Comparison of ENCODE assay signal across 10 cellular contexts in the genomic region with DNA sequence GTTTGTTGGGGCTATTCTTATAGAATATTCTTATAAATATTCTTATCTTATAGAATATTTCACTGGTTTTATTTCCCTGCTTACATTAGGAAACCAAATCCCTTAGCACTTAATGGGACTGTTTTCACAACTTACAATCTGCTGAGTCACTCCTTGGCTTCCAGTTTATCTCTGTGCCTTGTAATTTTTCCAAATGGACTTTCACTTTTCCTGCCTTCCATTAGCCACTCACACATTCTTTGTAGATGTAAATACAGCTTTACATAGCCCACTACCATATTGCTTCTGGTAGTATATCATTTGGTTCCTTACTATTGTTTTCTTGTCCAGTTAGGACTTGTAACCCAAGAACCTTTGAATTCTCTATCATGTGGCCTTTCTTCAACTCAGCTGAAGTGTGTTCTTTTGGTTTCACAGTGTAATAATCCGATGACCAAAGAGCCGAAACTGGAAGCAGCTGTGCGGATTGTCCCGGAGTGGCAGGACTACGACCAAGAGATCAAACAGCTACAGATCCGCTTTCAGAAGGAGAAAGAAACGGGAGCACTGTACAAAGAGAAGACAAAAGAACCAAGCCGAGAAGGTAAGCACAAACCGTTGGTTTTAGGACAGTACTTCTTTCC.
DNase-seq lines count a peak whose midpoint lies in the region; ATAC-seq, FAIRE-seq and TF ChIP-seq lines count a peak whose summit lies in the region.
"Had no signal": no experiment of that assay in that cellular context is flagged by ENCODE, and none has a peak within 500 bp of the region (broad histone marks: within the 10 kb centered on the region; RNA-seq: fewer than 3 reads in every experiment).

No MANE protein-coding gene starts in this region.

- H3K9ac ChIP-seq in K562 (ENCODE audit: insufficient read depth in 1 of 2, low read depth in 2 of 2, low read length in 2 of 2) (no peak overlapping the region), smooth muscle cell (ENCODE audit: low read depth) (no peak overlapping the region)

- no peaks in the 10 kb centered on the region for H3K9me3 Mint-ChIP-seq in activated T-cell treated with anti-CD3 and anti-CD28 coated beads, Interleukin-2, amount 50 U/mL, for 24 hours
- no peaks in the 10 kb centered on the region for H3K9me3 Mint-ChIP-seq in activated CD4-positive, alpha-beta memory T cell treated with anti-CD3 and anti-CD28 coated beads for 36 hours

- POLR2A ChIA-PET in K562 (lab: Yijun Ruan, JAX): interaction anchor here (0.6 kb wide), 1 partner anchor 45 kb away, joined by 5 read pairs; no protein-coding TSS in a partner anchor
- POLR2A ChIA-PET in activated CD4-positive, alpha-beta memory T cell treated with anti-CD3 and anti-CD28 coated beads for 36 hours (lab: Charles Lee): no interaction called here

- CTCF ChIA-PET in K562 (lab: Yijun Ruan, JAX; ENCODE audit: low intra/inter-chr PET ratio): interaction anchor here (0.6 to 0.7 kb wide), 2 partner anchors 118 to 569 kb away, joined by 3 read pairs; no protein-coding TSS in a partner anchor
- CTCF ChIA-PET in activated CD4-positive, alpha-beta memory T cell treated with anti-CD3 and anti-CD28 coated beads for 36 hours (lab: Charles Lee): interaction anchor here (0.6 to 1.1 kb wide), 2 partner anchors 87 to 553 kb away, joined by 3 read pairs; no protein-coding TSS in a partner anchor

- TF ChIP-seq POLR2A in K562 (conservative IDR thresholded peaks at IDR 0.05): no peak

- no peak for TF ChIP-seq EP300 in K562 (IDR thresholded peaks at IDR 0.05; ENCODE audit: low read length)

- peaks cover 94% of the 10 kb centered on the region for H3K36me3 Mint-ChIP-seq in activated T-cell treated with anti-CD3 and anti-CD28 coated beads, Interleukin-2, amount 50 U/mL, for 24 hours (ENCODE audit: low read depth)
- peaks cover 53% of the 10 kb centered on the region for H3K36me3 Mint-ChIP-seq in activated CD4-positive, alpha-beta memory T cell treated with anti-CD3 and anti-CD28 coated beads for 36 hours

- no peak for DNase-seq in activated T-cell treated with anti-CD3 and anti-CD28 coated beads, Interleukin-2, amount 50 U/mL, for 24 hours
- DNase-seq in activated T-cell treated with anti-CD3 and anti-CD28 coated beads for 4 hours (no peak), K562 (ENCODE audit: extremely low read depth in 1 of 4, low spot score in 3 of 4) (peak in 1 of 4 experiments; percentile 35), iris pigment epithelial cell (ENCODE audit: low read depth) (peak; percentile 83), smooth muscle cell (lab: John Stamatoyannopoulos, UW; ENCODE audit: unreplicated experiment) (no peak), DMS79 treated with DMSO at 0.1 percent for 48 hours (lab: John Stamatoyannopoulos, UW) (no peak)
- no peak for DNase-seq in activated CD4-positive, alpha-beta memory T cell treated with anti-CD3 and anti-CD28 coated beads for 36 hours
- DNase-seq: BE2C, MM.1S had no signal

- H4K20me1 ChIP-seq in K562 (replicated peaks; ENCODE audit: control insufficient read depth, insufficient read depth, low read length): no peaks in the 10 kb centered on the region
- H4K20me1 ChIP-seq in smooth muscle cell (ENCODE audit: low read depth): no peaks in the 10 kb centered on the region

- H2AFZ ChIP-seq in K562 (ENCODE audit: low read depth, low read length): peak overlapping the region; percentile 6; the same call in 1 of the 2 replicates
- H2AFZ ChIP-seq in smooth muscle cell (ENCODE audit: low read depth): no peak overlapping the region

- H3K27me3 ChIP-seq in K562 (ENCODE audit: control insufficient read depth in 2 of 2, insufficient read depth in 2 of 2, low read length in 2 of 2): no peaks in the 10 kb centered on the region
- no peaks in the 10 kb centered on the region for H3K27me3 ChIP-seq in smooth muscle cell (ENCODE audit: low read depth)
- H3K27me3 ChIP-seq: BE2C had no signal

- peak overlapping the region; percentile 66; the same call in 2 of the 3 replicates for H3K27ac ChIP-seq in K562 (ENCODE audit: extremely low read depth, low read depth, low read length)
- H3K27ac ChIP-seq in smooth muscle cell (ENCODE audit: low read depth): peak overlapping the region; percentile 16

- in situ Hi-C loops in K562 (cut with MboI): no loop called here

- H3K9me1 ChIP-seq in K562 (ENCODE audit: control insufficient read depth, insufficient read depth, low read length): no peaks in the 10 kb centered on the region

- H3K36me3 ChIP-seq in K562 (ENCODE audit: control insufficient read depth, insufficient read depth, low read length) (peaks cover 82% of the 10 kb centered on the region), smooth muscle cell (ENCODE audit: low read depth) (peaks cover 26% of the 10 kb centered on the region)
- H3K36me3 ChIP-seq: BE2C had no signal

- no peaks in the 10 kb centered on the region for H3K27me3 Mint-ChIP-seq in activated T-cell treated with anti-CD3 and anti-CD28 coated beads, Interleukin-2, amount 50 U/mL, for 24 hours
- H3K27me3 Mint-ChIP-seq in activated CD4-positive, alpha-beta memory T cell treated with anti-CD3 and anti-CD28 coated beads for 36 hours: no peaks in the 10 kb centered on the region

- H3K4me1 Mint-ChIP-seq in activated T-cell treated with anti-CD3 and anti-CD28 coated beads, Interleukin-2, amount 50 U/mL, for 24 hours (ENCODE audit: low read depth): no peaks in the 10 kb centered on the region
- no peaks in the 10 kb centered on the region for H3K4me1 Mint-ChIP-seq in activated CD4-positive, alpha-beta memory T cell treated with anti-CD3 and anti-CD28 coated beads for 36 hours (ENCODE audit: low read depth)

- TF ChIP-seq CTCF in K562 (IDR thresholded peaks at IDR 0.05 in 2 of 3, conservative IDR thresholded peaks at IDR 0.05 in 1 of 3; ENCODE audit: insufficient read depth in 2 of 3, low read depth in 1 of 3, low read length in 3 of 3) (no peak), smooth muscle cell (IDR thresholded peaks at IDR 0.05; ENCODE audit: borderline replicate concordance, insufficient read depth, poor library complexity, severe bottlenecking) (no peak)

- FAIRE-seq in K562 (lab: Jason Lieb, UNC): peak; percentile 75

- H3K9me3 ChIP-seq in K562 (replicated peaks; ENCODE audit: control insufficient read depth, insufficient read depth, low read depth, low read length) (no peaks in the 10 kb centered on the region), smooth muscle cell (replicated peaks; ENCODE audit: low read depth) (no peaks in the 10 kb centered on the region)
- H3K9me3 ChIP-seq: BE2C had no signal

- ATAC-seq in K562 (peak; percentile 27; the same call in 2 of the 3 replicates), HG02610 (IDR thresholded peaks at IDR 0.05; ENCODE audit: unreplicated experiment) (no peak)

- peaks cover 0 to 6% of the 10 kb centered on the region in 2 experiments; a peak in 2 of 5 replicates for H3K4me1 ChIP-seq in K562 (replicated peaks in 1 of 2; ENCODE audit: control insufficient read depth in 2 of 2, insufficient read depth in 2 of 2, low read length in 2 of 2)
- no peaks in the 10 kb centered on the region for H3K4me1 ChIP-seq in smooth muscle cell (ENCODE audit: low read depth)
- H3K4me1 ChIP-seq: BE2C had no signal

- H3K4me2 ChIP-seq in K562 (ENCODE audit: insufficient read depth, low read length) (no peak overlapping the region), smooth muscle cell (peak overlapping the region; percentile 39)

- no TSS peak for BruUV-seq in K562 (replicated peaks; lab: Mats Ljungman, UMichigan)

- H3K4me3 ChIP-seq in K562: no peak overlapping the region
- no peak overlapping the region for H3K4me3 ChIP-seq in smooth muscle cell

- H3K79me2 ChIP-seq in K562 (ENCODE audit: control insufficient read depth, insufficient read depth, low read length) (no peaks in the 10 kb centered on the region), smooth muscle cell (ENCODE audit: low read depth) (no peaks in the 10 kb centered on the region)

- H3F3A ChIP-seq in smooth muscle cell (ENCODE audit: low read depth): peaks cover 3% of the 10 kb centered on the region

- intact Hi-C loops in K562 (cut with micrococcal nuclease): no loop called here
- intact Hi-C loops in activated CD4-positive, alpha-beta memory T cell treated with anti-CD3 and anti-CD28 coated beads for 36 hours (cut with micrococcal nuclease): no loop called here

- no peak for TF ChIP-seq RAD21 in K562 (CRISPR knock-in tag; conservative IDR thresholded peaks at IDR 0.05 in 1 of 2, IDR thresholded peaks at IDR 0.05 in 1 of 2)

- 98% methylated on average over 9 of the region's 9 CpGs for WGBS in K562 (ENCODE audit: insufficient coverage, low coverage, missing lambda C conversion rate)
- WGBS in smooth muscle cell (ENCODE audit: low lambda C conversion rate): 59% methylated on average over 9 of the region's 9 CpGs

- peak overlapping the region; percentile 29 for H3K27ac Mint-ChIP-seq in activated T-cell treated with anti-CD3 and anti-CD28 coated beads, Interleukin-2, amount 50 U/mL, for 24 hours
- H3K27ac Mint-ChIP-seq in activated CD4-positive, alpha-beta memory T cell treated with anti-CD3 and anti-CD28 coated beads for 36 hours: no peak overlapping the region

- H3K4me3 Mint-ChIP-seq in activated T-cell treated with anti-CD3 and anti-CD28 coated beads, Interleukin-2, amount 50 U/mL, for 24 hours: no peak overlapping the region
- H3K4me3 Mint-ChIP-seq in activated CD4-positive, alpha-beta memory T cell treated with anti-CD3 and anti-CD28 coated beads for 36 hours: no peak overlapping the region

TF ChIP-seq in K562, 482 proteins besides CTCF, POLR2A, EP300 and RAD21 (continues in another document):
- TF ChIP-seq, protein P1, sequence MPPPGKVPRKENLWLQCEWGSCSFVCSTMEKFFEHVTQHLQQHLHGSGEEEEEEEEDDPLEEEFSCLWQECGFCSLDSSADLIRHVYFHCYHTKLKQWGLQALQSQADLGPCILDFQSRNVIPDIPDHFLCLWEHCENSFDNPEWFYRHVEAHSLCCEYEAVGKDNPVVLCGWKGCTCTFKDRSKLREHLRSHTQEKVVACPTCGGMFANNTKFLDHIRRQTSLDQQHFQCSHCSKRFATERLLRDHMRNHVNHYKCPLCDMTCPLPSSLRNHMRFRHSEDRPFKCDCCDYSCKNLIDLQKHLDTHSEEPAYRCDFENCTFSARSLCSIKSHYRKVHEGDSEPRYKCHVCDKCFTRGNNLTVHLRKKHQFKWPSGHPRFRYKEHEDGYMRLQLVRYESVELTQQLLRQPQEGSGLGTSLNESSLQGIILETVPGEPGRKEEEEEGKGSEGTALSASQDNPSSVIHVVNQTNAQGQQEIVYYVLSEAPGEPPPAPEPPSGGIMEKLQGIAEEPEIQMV (tag; conservative IDR thresholded peaks at IDR 0.05; ENCODE audit: low read depth): no peak
- TF ChIP-seq, protein P2, sequence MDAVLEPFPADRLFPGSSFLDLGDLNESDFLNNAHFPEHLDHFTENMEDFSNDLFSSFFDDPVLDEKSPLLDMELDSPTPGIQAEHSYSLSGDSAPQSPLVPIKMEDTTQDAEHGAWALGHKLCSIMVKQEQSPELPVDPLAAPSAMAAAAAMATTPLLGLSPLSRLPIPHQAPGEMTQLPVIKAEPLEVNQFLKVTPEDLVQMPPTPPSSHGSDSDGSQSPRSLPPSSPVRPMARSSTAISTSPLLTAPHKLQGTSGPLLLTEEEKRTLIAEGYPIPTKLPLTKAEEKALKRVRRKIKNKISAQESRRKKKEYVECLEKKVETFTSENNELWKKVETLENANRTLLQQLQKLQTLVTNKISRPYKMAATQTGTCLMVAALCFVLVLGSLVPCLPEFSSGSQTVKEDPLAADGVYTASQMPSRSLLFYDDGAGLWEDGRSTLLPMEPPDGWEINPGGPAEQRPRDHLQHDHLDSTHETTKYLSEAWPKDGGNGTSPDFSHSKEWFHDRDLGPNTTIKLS (IDR thresholded peaks at IDR 0.05; ENCODE audit: borderline replicate concordance, low read depth): no peak
